Comparison of ENCODE assay signal across 8 cellular contexts in the genomic region with DNA sequence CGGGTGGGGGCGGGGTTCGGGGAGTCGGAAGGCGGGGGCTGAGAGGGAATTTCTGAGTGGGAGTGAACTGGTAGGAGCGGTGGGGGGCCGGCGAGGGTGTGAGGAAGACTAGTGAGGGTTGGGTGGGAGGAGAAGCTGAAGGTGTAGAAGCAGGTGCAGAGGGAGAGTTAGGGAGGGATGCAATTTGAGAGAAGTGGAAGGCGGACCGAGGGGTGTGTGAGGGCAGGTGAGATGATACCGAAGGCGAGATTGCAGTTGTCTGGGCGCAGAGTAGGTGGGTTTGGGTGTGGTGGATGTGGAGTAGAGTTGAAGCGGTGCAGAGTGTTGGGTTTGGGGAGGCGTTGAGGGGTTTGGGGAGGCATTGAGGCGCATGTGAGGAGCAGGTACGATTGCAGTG.
DNase-seq lines count a peak whose midpoint lies in the region; ATAC-seq and TF ChIP-seq lines count a peak whose summit lies in the region.

No MANE protein-coding gene starts in this region.

- H3K27me3 Mint-ChIP-seq in activated naive CD4-positive, alpha-beta T cell treated with anti-CD3 and anti-CD28 coated beads, Interleukin-2, amount 10 ng/mL, durations not matched to agents 7 days and 5 days: peaks cover 5% of the 10 kb centered on the region

- peak overlapping the region; percentile 77 for H3K4me3 ChIP-seq in iPS-15b (ENCODE audit: low read depth, low read length)
- peak overlapping the region; percentile 75 to 98 (median 84) for H3K4me3 ChIP-seq in subcutaneous abdominal adipose tissue (ENCODE audit: low read depth in 1 of 5, low read length in 5 of 5)

- peak overlapping the region; percentile 92 for H3K4me3 Mint-ChIP-seq in activated naive CD4-positive, alpha-beta T cell treated with anti-CD3 and anti-CD28 coated beads, Interleukin-2, amount 10 ng/mL, durations not matched to agents 7 days and 5 days

- H3K27me3 ChIP-seq in iPS-15b (ENCODE audit: control insufficient read depth, insufficient read depth, low read length): no peaks in the 10 kb centered on the region
- no peaks in the 10 kb centered on the region for H3K27me3 ChIP-seq in subcutaneous abdominal adipose tissue (ENCODE audit: control insufficient read depth in 5 of 5, insufficient read depth in 4 of 5, low read length in 5 of 5)

- TF ChIP-seq CTCF in VCaP (conservative IDR thresholded peaks at IDR 0.05): no peak
- no peak for TF ChIP-seq CTCF in GM10248 (IDR thresholded peaks at IDR 0.05; ENCODE audit: control extremely low read depth, extremely low read depth, low read depth, missing control alignments)

- POLR2A ChIA-PET in GM10248 (lab: Yijun Ruan, JAX): interaction anchor here (1.2 kb wide), 1 partner anchor 180 kb away, joined by 5 read pairs; no protein-coding TSS in a partner anchor

- H3K36me3 ChIP-seq in iPS-15b (ENCODE audit: control insufficient read depth, insufficient read depth, low read length): no peaks in the 10 kb centered on the region
- H3K36me3 ChIP-seq in subcutaneous abdominal adipose tissue (ENCODE audit: control insufficient read depth in 5 of 5, insufficient read depth in 5 of 5, low read length in 5 of 5): peaks cover 0 to 2% (median 0%) of the 10 kb centered on the region in 5 donors

- no peak for DNase-seq in activated naive CD4-positive, alpha-beta T cell treated with anti-CD3 and anti-CD28 coated beads, Interleukin-2, amount 10 ng/mL, durations not matched to agents 7 days and 5 days
- no peak for DNase-seq in activated naive CD4-positive, alpha-beta T cell treated with Interleukin-2 at 50 U/mL for 16 hours
- DNase-seq in GM10248 (ENCODE audit: extremely low spot score) (no peak), NCI-H82 (lab: John Stamatoyannopoulos, UW) (no peak)

- H3K4me1 ChIP-seq in iPS-15b (ENCODE audit: control insufficient read depth, insufficient read depth, low read length) (peaks cover 5% of the 10 kb centered on the region), subcutaneous abdominal adipose tissue (ENCODE audit: control insufficient read depth in 5 of 5, insufficient read depth in 5 of 5, low read length in 5 of 5) (peaks cover 2 to 27% (median 23%) of the 10 kb centered on the region in 5 donors)

- H3K9me3 ChIP-seq in iPS-15b (ENCODE audit: control insufficient read depth, insufficient read depth, low read length) (no peaks in the 10 kb centered on the region), subcutaneous abdominal adipose tissue (ENCODE audit: control insufficient read depth in 5 of 5, low read length in 5 of 5) (no peaks in the 10 kb centered on the region)

- H3K27ac Mint-ChIP-seq in activated naive CD4-positive, alpha-beta T cell treated with anti-CD3 and anti-CD28 coated beads, Interleukin-2, amount 10 ng/mL, durations not matched to agents 7 days and 5 days: peak overlapping the region; percentile 86

- CTCF ChIA-PET in activated naive CD4-positive, alpha-beta T cell treated with anti-CD3 and anti-CD28 coated beads, Interleukin-2, amount 10 ng/mL, durations not matched to agents 7 days and 5 days (lab: Charles Lee): interaction anchor here (1.1 to 1.6 kb wide), 2 partner anchors 89 to 194 kb away, joined by 3 to 4 read pairs; no protein-coding TSS in a partner anchor
- CTCF ChIA-PET in GM10248 (lab: Yijun Ruan, JAX): interaction anchor here (1.2 to 1.8 kb wide), 4 partner anchors 11 to 193 kb away, joined by 3 to 5 read pairs (median 4); no protein-coding TSS in a partner anchor

- H3K9ac ChIP-seq in iPS-15b (ENCODE audit: low read depth, low read length): peak overlapping the region; percentile 41
- H3K9ac ChIP-seq in subcutaneous abdominal adipose tissue (ENCODE audit: low read length in 5 of 5): peak overlapping the region in 2 of 5 donors; percentile 71 to 72

- H3K36me3 Mint-ChIP-seq in activated naive CD4-positive, alpha-beta T cell treated with anti-CD3 and anti-CD28 coated beads, Interleukin-2, amount 10 ng/mL, durations not matched to agents 7 days and 5 days: peaks cover 14% of the 10 kb centered on the region

- ATAC-seq in GM18858 (IDR thresholded peaks at IDR 0.05; ENCODE audit: unreplicated experiment): no peak

- peak overlapping the region; percentile 95 for H3K27ac ChIP-seq in VCaP
- peak overlapping the region; percentile 78 for H3K27ac ChIP-seq in subcutaneous abdominal adipose tissue (ENCODE audit: low read depth, low read length)

- peaks cover 54% of the 10 kb centered on the region for H3K4me1 Mint-ChIP-seq in activated naive CD4-positive, alpha-beta T cell treated with anti-CD3 and anti-CD28 coated beads, Interleukin-2, amount 10 ng/mL, durations not matched to agents 7 days and 5 days

- no peaks in the 10 kb centered on the region for H3K9me3 Mint-ChIP-seq in activated naive CD4-positive, alpha-beta T cell treated with anti-CD3 and anti-CD28 coated beads, Interleukin-2, amount 10 ng/mL, durations not matched to agents 7 days and 5 days
